25 cellular contexts compared by ENCODE assay signal in the genomic region with DNA sequence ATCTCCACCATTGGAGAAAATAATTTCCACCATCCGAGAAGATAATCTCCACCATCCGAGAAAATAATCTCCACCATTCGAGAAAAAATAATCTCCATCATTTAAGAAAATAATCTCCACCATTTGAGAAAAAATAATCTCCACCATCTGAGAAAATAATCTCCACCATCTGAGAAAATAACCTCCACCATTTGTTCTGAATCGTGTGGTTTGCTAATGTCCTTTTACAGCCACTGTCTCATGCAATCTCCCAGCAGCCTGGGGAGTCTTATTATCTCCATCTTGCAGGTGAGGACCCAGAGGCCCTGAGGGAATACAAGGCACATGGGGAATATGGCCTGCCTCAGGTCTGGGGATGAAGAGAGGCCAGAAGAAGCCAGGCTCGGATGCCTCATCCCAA. TPM values are rescaled to one million over a fixed set of nuclear protein-coding genes. Genes with fewer than 3 reads are reported as not detected.
DNase-seq lines count a peak whose midpoint lies in the region; ATAC-seq and TF ChIP-seq lines count a peak whose summit lies in the region.
"Had no signal": no experiment of that assay in that cellular context is flagged by ENCODE, and none has a peak within 500 bp of the region (broad histone marks: within the 10 kb centered on the region; RNA-seq: fewer than 3 reads in every experiment).

No MANE protein-coding gene starts in this region.

- CTCF ChIA-PET in activated CD8-positive, alpha-beta memory T cell treated with anti-CD3 and anti-CD28 coated beads, Interleukin-2, amount 10 ng/mL, durations not matched to agents 7 days and 5 days (lab: Charles Lee): no interaction called here

- no peak overlapping the region for H3K4me3 ChIP-seq in DND-41 (ENCODE audit: low read depth in 1 of 2, low read length in 2 of 2)
- H3K4me3 ChIP-seq: dorsolateral prefrontal cortex, pancreas, Peyer's patch, SJSA1, spleen, thyroid gland had no signal

- peaks cover 48% of the 10 kb centered on the region for H3K79me2 ChIP-seq in DND-41 (ENCODE audit: insufficient read depth, low read length)

- POLR2A ChIA-PET in naive thymus-derived CD8-positive, alpha-beta T cell (lab: Charles Lee): interaction anchor here (0.5 to 1.4 kb wide), 3 partner anchors 12 to 25 kb away, joined by 3 read pairs; no protein-coding TSS in a partner anchor

- peak; percentile 43 for ATAC-seq in activated CD8-positive, alpha-beta memory T cell treated with anti-CD3 and anti-CD28 coated beads, Interleukin-2, amount 10 ng/mL, durations not matched to agents 7 days and 5 days
- ATAC-seq in DND-41 (ENCODE audit: insufficient read depth, low read depth): peak; percentile 42; the same call in 1 of the 3 replicates
- no peak for ATAC-seq in activated T-helper 17 cell treated with anti-CD3 and anti-CD28 coated beads, Interleukin-2, amount 50 U/mL, for 72 hours (replicated peaks)
- peak in 1 of 2 donors; percentile 23 for ATAC-seq in naive thymus-derived CD8-positive, alpha-beta T cell
- no peak for ATAC-seq in sciatic nerve
- no peak for ATAC-seq in HG02763 (IDR thresholded peaks at IDR 0.05; ENCODE audit: unreplicated experiment)

- no peaks in the 10 kb centered on the region for H3K27me3 ChIP-seq in DND-41 (ENCODE audit: insufficient read depth, low read length, poor library complexity)
- H3K27me3 ChIP-seq: dorsolateral prefrontal cortex, pancreas, Peyer's patch, SJSA1, thyroid gland had no signal

- peaks cover 24% of the 10 kb centered on the region for H3K4me1 Mint-ChIP-seq in activated CD8-positive, alpha-beta memory T cell treated with anti-CD3 and anti-CD28 coated beads, Interleukin-2, amount 10 ng/mL, durations not matched to agents 7 days and 5 days
- H3K4me1 Mint-ChIP-seq in activated T-helper 17 cell treated with anti-CD3 and anti-CD28 coated beads, Interleukin-2, amount 50 U/mL, for 72 hours: peaks cover 20% of the 10 kb centered on the region
- peaks cover 36 to 59% (median 46%) of the 10 kb centered on the region in 4 donors for H3K4me1 Mint-ChIP-seq in naive thymus-derived CD8-positive, alpha-beta T cell
- peaks cover 43% of the 10 kb centered on the region for H3K4me1 Mint-ChIP-seq in type B pancreatic cell (ENCODE audit: unreplicated experiment)

- DNase-seq in activated CD8-positive, alpha-beta memory T cell treated with anti-CD3 and anti-CD28 coated beads, Interleukin-2, amount 10 ng/mL, durations not matched to agents 7 days and 5 days: no peak
- no peak for DNase-seq in activated CD8-positive, alpha-beta memory T cell treated with anti-CD3 and anti-CD28 coated beads, Interleukin-2, amount 50 U/mL, for 4 hours
- DNase-seq in DND-41 (no peak), type B pancreatic cell (ENCODE audit: extremely low spot score, unreplicated experiment) (no peak), sciatic nerve (ENCODE audit: low spot score) (no peak)
- no peak for DNase-seq in naive thymus-derived CD8-positive, alpha-beta T cell
- DNase-seq: activated CD8-positive, alpha-beta memory T cell treated with anti-CD3 and anti-CD28 coated beads for 24 hours; activated naive CD4-positive, alpha-beta T cell treated with anti-CD3 and anti-CD28 coated beads, Interleukin-2, amount 50 U/mL, for 16 hours; DMS 273 treated with DMSO at 0.1 percent for 48 hours; dorsolateral prefrontal cortex; islet precursor cell; midbrain; MM.1S; nephron progenitor cell; pancreas; spleen; stimulated activated CD4-positive, alpha-beta T cell treated with anti-CD3 and anti-CD28 coated beads, Interleukin-4, amount 100 ng/mL, for 24 hours; stimulated activated naive CD4-positive, alpha-beta T cell treated with Interleukin-2 at 50 U/mL for 16 hours; WERI-Rb-1 had no signal

- peak overlapping the region; percentile 52 for H3K27ac Mint-ChIP-seq in activated CD8-positive, alpha-beta memory T cell treated with anti-CD3 and anti-CD28 coated beads, Interleukin-2, amount 10 ng/mL, durations not matched to agents 7 days and 5 days
- peak overlapping the region; percentile 73 for H3K27ac Mint-ChIP-seq in activated T-helper 17 cell treated with anti-CD3 and anti-CD28 coated beads, Interleukin-2, amount 50 U/mL, for 72 hours
- H3K27ac Mint-ChIP-seq in naive thymus-derived CD8-positive, alpha-beta T cell: peak overlapping the region in 9 of 10 donors; percentile 16 to 89 (median 60)
- no peak overlapping the region for H3K27ac Mint-ChIP-seq in type B pancreatic cell
- H3K27ac Mint-ChIP-seq: CD14-positive monocyte, nephron progenitor cell had no signal

- no peak overlapping the region for H3K9ac ChIP-seq in DND-41 (ENCODE audit: low read depth, low read length)

- H3K36me3 Mint-ChIP-seq in activated CD8-positive, alpha-beta memory T cell treated with anti-CD3 and anti-CD28 coated beads, Interleukin-2, amount 10 ng/mL, durations not matched to agents 7 days and 5 days: peaks cover 3% of the 10 kb centered on the region
- H3K36me3 Mint-ChIP-seq in activated T-helper 17 cell treated with anti-CD3 and anti-CD28 coated beads, Interleukin-2, amount 50 U/mL, for 72 hours (ENCODE audit: low read depth): no peaks in the 10 kb centered on the region
- H3K36me3 Mint-ChIP-seq in naive thymus-derived CD8-positive, alpha-beta T cell: no peaks in the 10 kb centered on the region
- H3K36me3 Mint-ChIP-seq in type B pancreatic cell: no peaks in the 10 kb centered on the region
- H3K36me3 Mint-ChIP-seq: CD14-positive monocyte had no signal

- peaks cover 4% of the 10 kb centered on the region for H3K9me3 Mint-ChIP-seq in activated CD8-positive, alpha-beta memory T cell treated with anti-CD3 and anti-CD28 coated beads, Interleukin-2, amount 10 ng/mL, durations not matched to agents 7 days and 5 days (ENCODE audit: low read depth)
- no peaks in the 10 kb centered on the region for H3K9me3 Mint-ChIP-seq in activated T-helper 17 cell treated with anti-CD3 and anti-CD28 coated beads, Interleukin-2, amount 50 U/mL, for 72 hours
- no peaks in the 10 kb centered on the region for H3K9me3 Mint-ChIP-seq in naive thymus-derived CD8-positive, alpha-beta T cell
- H3K9me3 Mint-ChIP-seq in type B pancreatic cell: no peaks in the 10 kb centered on the region
- H3K9me3 Mint-ChIP-seq: nephron progenitor cell had no signal

- no peaks in the 10 kb centered on the region for H3K4me1 ChIP-seq in DND-41 (ENCODE audit: insufficient read depth, low read length)
- H3K4me1 ChIP-seq: pancreas, SJSA1 had no signal

- TF ChIP-seq CTCF in DND-41 (IDR thresholded peaks at IDR 0.05; ENCODE audit: borderline replicate concordance, extremely low read depth, low read length, poor library complexity, severe bottlenecking): no peak
- no peak for TF ChIP-seq CTCF in type B pancreatic cell (conservative IDR thresholded peaks at IDR 0.05)

- no peaks in the 10 kb centered on the region for H3K9me3 ChIP-seq in DND-41 (ENCODE audit: insufficient read depth, low read length, severe bottlenecking)
- H3K9me3 ChIP-seq: pancreas, Peyer's patch, SJSA1, spleen, thyroid gland had no signal

- H3K36me3 ChIP-seq in DND-41 (ENCODE audit: insufficient read depth, low read length): no peaks in the 10 kb centered on the region
- H3K36me3 ChIP-seq: pancreas, Peyer's patch, SJSA1, spleen, thyroid gland had no signal

- peaks cover 63% of the 10 kb centered on the region for H4K20me1 ChIP-seq in DND-41 (ENCODE audit: insufficient read depth, low read length)

- intact Hi-C loops in sciatic nerve (cut with DNase I): no loop called here

- no peak overlapping the region for H3K4me2 ChIP-seq in DND-41 (ENCODE audit: insufficient read depth, low read length)

- H3K4me3 Mint-ChIP-seq in activated CD8-positive, alpha-beta memory T cell treated with anti-CD3 and anti-CD28 coated beads, Interleukin-2, amount 10 ng/mL, durations not matched to agents 7 days and 5 days: no peak overlapping the region
- peak overlapping the region; percentile 16 for H3K4me3 Mint-ChIP-seq in activated T-helper 17 cell treated with anti-CD3 and anti-CD28 coated beads, Interleukin-2, amount 50 U/mL, for 72 hours
- H3K4me3 Mint-ChIP-seq in naive thymus-derived CD8-positive, alpha-beta T cell: peak overlapping the region in 9 of 10 donors; percentile 34 to 84 (median 59)
- H3K4me3 Mint-ChIP-seq in type B pancreatic cell: no peak overlapping the region
- H3K4me3 Mint-ChIP-seq: CD14-positive monocyte, nephron progenitor cell had no signal

- no peak overlapping the region for H2AFZ ChIP-seq in DND-41 (ENCODE audit: low read depth, low read length)

- no peak overlapping the region for H3K27ac ChIP-seq in DND-41 (ENCODE audit: low read length)
- H3K27ac ChIP-seq: pancreas, Peyer's patch, SJSA1, spleen, thyroid gland, WERI-Rb-1 had no signal

- no peaks in the 10 kb centered on the region for H3K27me3 Mint-ChIP-seq in activated CD8-positive, alpha-beta memory T cell treated with anti-CD3 and anti-CD28 coated beads, Interleukin-2, amount 10 ng/mL, durations not matched to agents 7 days and 5 days
- H3K27me3 Mint-ChIP-seq in activated T-helper 17 cell treated with anti-CD3 and anti-CD28 coated beads, Interleukin-2, amount 50 U/mL, for 72 hours: no peaks in the 10 kb centered on the region
- H3K27me3 Mint-ChIP-seq in naive thymus-derived CD8-positive, alpha-beta T cell: no peaks in the 10 kb centered on the region
- peaks cover 7% of the 10 kb centered on the region for H3K27me3 Mint-ChIP-seq in type B pancreatic cell

RNA-seq across cellular contexts. Expression of a gene that starts 54.1 kb away (rescaled TPM):
- total RNA-seq in activated CD8-positive, alpha-beta memory T cell treated with anti-CD3 and anti-CD28 coated beads, Interleukin-2, amount 10 ng/mL, durations not matched to agents 7 days and 5 days: 10 to 100 TPM; 73.1 to 82.5 TPM
- total RNA-seq in activated T-helper 17 cell treated with anti-CD3 and anti-CD28 coated beads, Interleukin-2, amount 50 U/mL, for 72 hours: 10 to 100 TPM; 61.2 to 72.5 TPM
- total RNA-seq in naive thymus-derived CD8-positive, alpha-beta T cell: 100 to 1,000 TPM in 1 of 2 experiments, 10 to 100 TPM in 1; 98.2 to 109 TPM
- polyA plus RNA-seq in naive thymus-derived CD8-positive, alpha-beta T cell: 1 to 10 TPM; 1.3 to 3.4 (median 2.4) TPM
- total RNA-seq in type B pancreatic cell (ENCODE audit: low replicate concordance) (56.5 and 65.1 TPM in 2 replicates), sciatic nerve (46.1 TPM)

Comparison
In these comparisons a context has a peak if more than half of its experiments do, and no peak if none do; other contexts are left out.
1. ATAC-seq: peak in activated CD8-positive, alpha-beta memory T cell treated with anti-CD3 and anti-CD28 coated beads, Interleukin-2, amount 10 ng/mL, durations not matched to agents 7 days and 5 days (single experiment) and DND-41 (single experiment); none in activated T-helper 17 cell treated with anti-CD3 and anti-CD28 coated beads, Interleukin-2, amount 50 U/mL, for 72 hours (single experiment), sciatic nerve (single experiment) and HG02763 (single experiment).
2. H3K4me3 Mint-ChIP-seq: peak in activated T-helper 17 cell treated with anti-CD3 and anti-CD28 coated beads, Interleukin-2, amount 50 U/mL, for 72 hours (single experiment) and naive thymus-derived CD8-positive, alpha-beta T cell (9 of 10); none in activated CD8-positive, alpha-beta memory T cell treated with anti-CD3 and anti-CD28 coated beads, Interleukin-2, amount 10 ng/mL, durations not matched to agents 7 days and 5 days (single experiment) and type B pancreatic cell (single experiment).